Comparison of ENCODE assay signal across 8 cellular contexts in the genomic region with DNA sequence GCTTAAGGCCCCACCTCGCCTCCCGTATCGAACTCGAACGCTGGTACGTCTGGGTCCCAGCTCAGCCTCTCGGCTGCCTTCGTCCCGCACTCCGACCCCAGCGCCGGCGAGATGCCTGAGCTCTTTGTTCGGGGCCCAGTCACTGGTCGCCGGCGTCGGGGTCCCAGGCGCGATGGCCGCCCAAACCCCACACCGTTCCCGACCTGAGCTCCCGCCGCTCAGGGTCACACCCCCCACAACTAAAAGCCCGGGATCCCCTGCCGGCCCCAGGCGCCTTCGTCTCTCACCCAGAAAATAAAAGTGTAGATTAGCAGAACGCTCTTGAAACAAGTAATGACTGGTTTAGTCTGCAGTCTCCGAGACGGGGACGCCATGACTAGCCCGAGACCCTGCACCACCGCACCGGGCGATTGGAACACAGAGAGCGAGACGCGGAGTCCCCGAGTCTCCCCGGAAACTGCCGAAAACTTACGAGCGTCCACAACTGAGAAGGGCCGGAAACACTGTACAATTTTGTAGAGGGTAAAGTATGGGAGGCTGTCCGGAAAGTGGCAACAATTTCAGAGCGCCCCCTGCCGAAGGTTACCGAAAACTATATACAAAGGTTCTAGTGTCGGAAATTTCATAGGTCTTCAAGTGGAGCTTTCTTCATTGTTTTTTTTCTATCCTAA. TPM values are rescaled to one million over a fixed set of nuclear protein-coding genes. Genes with fewer than 3 reads are reported as not detected.
DNase-seq lines count a peak whose midpoint lies in the region; ATAC-seq and TF ChIP-seq lines count a peak whose summit lies in the region.

Gene TSPAN6 (minus strand): TSS at position 486 of the 671 bp plus-strand sequence. CDS start 112 bp downstream, at position 374.

- no peak within 1 kb of the TSS for H3K27ac Mint-ChIP-seq in natural killer cell treated with Interleukin-12 subunit alpha and Interleukin-12 subunit beta and Interleukin-15 and Interleukin-18, amount 100 ng/mL, for 72 hours

- TF ChIP-seq CTCF in AG04450 (IDR thresholded peaks at IDR 0.05; ENCODE audit: low read depth, low read length) (peak; percentile 60), foreskin fibroblast (IDR thresholded peaks at IDR 0.05; ENCODE audit: low read depth, low read length) (peak; percentile 53)

- no peaks in the 10 kb centered on the region for H3K36me3 Mint-ChIP-seq in natural killer cell treated with Interleukin-12 subunit alpha and Interleukin-12 subunit beta and Interleukin-15 and Interleukin-18, amount 100 ng/mL, for 72 hours

- H3K27me3 ChIP-seq in AG04450 (ENCODE audit: control insufficient read depth, insufficient read depth, low read length) = no peaks in the 10 kb centered on the region

- H3K4me3 ChIP-seq in AG04450 (ENCODE audit: low read depth, low read length) (peak within 1 kb of the TSS; percentile 70), foreskin fibroblast (ENCODE audit: low read depth in 1 of 2, low read length in 2 of 2) (peak within 1 kb of the TSS; percentile 68 to 72)

- POLR2A ChIA-PET in AG04450 (lab: Yijun Ruan, JAX) = interaction anchor here (0.7 to 1.7 kb wide), 2 partner anchors 9 to 13 kb away, joined by 3 to 11 read pairs; no protein-coding TSS in a partner anchor

- peaks cover 3 to 8% of the 10 kb centered on the region in 2 donors for H3K4me1 Mint-ChIP-seq in natural killer cell treated with Interleukin-12 subunit alpha and Interleukin-12 subunit beta and Interleukin-15 and Interleukin-18, amount 100 ng/mL, for 72 hours (ENCODE audit: low read depth in 2 of 2)

- DNase-seq in AG04450 (ENCODE audit: low read depth, low spot score) = peak; percentile 57
- DNase-seq in OCI-M2 (lab: John Stamatoyannopoulos, UW; ENCODE audit: unreplicated experiment) = peak; percentile 43
- DNase-seq in activated effector memory CD4-positive, alpha-beta T cell treated with Interleukin-2 at 50 U/mL for 16 hours = peak; percentile 59
- DNase-seq in foreskin fibroblast = peak; percentile 72 to 90
- DNase-seq in natural killer cell treated with Interleukin-12 subunit alpha and Interleukin-12 subunit beta and Interleukin-15 and Interleukin-18, amount 100 ng/mL, for 72 hours (ENCODE audit: low spot score) = no peak
- DNase-seq in stimulated activated naive CD4-positive, alpha-beta T cell (lab: John Stamatoyannopoulos, UW) = peak; percentile 58 to 79 (median 70)

- H3K4me3 Mint-ChIP-seq in natural killer cell treated with Interleukin-12 subunit alpha and Interleukin-12 subunit beta and Interleukin-15 and Interleukin-18, amount 100 ng/mL, for 72 hours = peak within 1 kb of the TSS; percentile 70

- H3K9me3 ChIP-seq in AG04450 (ENCODE audit: control insufficient read depth, insufficient read depth, low read length) = no peaks in the 10 kb centered on the region

- peak; percentile 98 for ATAC-seq in GM19043 (IDR thresholded peaks at IDR 0.05; ENCODE audit: low read depth, unreplicated experiment)
- peak; percentile 95 for ATAC-seq in HG03520 (IDR thresholded peaks at IDR 0.05; ENCODE audit: unreplicated experiment)
- peak; percentile 76 to 80 for ATAC-seq in natural killer cell treated with Interleukin-12 subunit alpha and Interleukin-12 subunit beta and Interleukin-15 and Interleukin-18, amount 100 ng/mL, for 72 hours

- CTCF ChIA-PET in AG04450 (lab: Charles Lee) = interaction anchor here (1.0 to 4.0 kb wide), 16 partner anchors 9 to 132 kb away, joined by 3 to 49 read pairs (median 6); no protein-coding TSS in a partner anchor

- no peak within 1 kb of the TSS for H3K27ac ChIP-seq in AG04450 (ENCODE audit: low read depth, low read length)

- no peaks in the 10 kb centered on the region for H3K9me3 Mint-ChIP-seq in natural killer cell treated with Interleukin-12 subunit alpha and Interleukin-12 subunit beta and Interleukin-15 and Interleukin-18, amount 100 ng/mL, for 72 hours

- peaks cover 22 to 29% of the 10 kb centered on the region in 2 donors for H3K27me3 Mint-ChIP-seq in natural killer cell treated with Interleukin-12 subunit alpha and Interleukin-12 subunit beta and Interleukin-15 and Interleukin-18, amount 100 ng/mL, for 72 hours

RNA-seq across cellular contexts. Expression of gene TSPAN6, which starts in this region (rescaled TPM):
- 38.4 and 49.1 TPM in 2 replicates for polyA plus RNA-seq in AG04450 (2011; rRNA removed)
- 11.9 and 19.9 TPM in 2 replicates for polyA minus RNA-seq in AG04450 (2011; rRNA and poly(A)+ RNA removed)
- total RNA-seq in natural killer cell treated with Interleukin-12 subunit alpha and Interleukin-12 subunit beta and Interleukin-15 and Interleukin-18, amount 100 ng/mL, for 72 hours = not detected

Comparison
In these comparisons a context has a peak if more than half of its experiments do, and no peak if none do; other contexts are left out.
1. Peak in ATAC-seq in natural killer cell treated with Interleukin-12 subunit alpha and Interleukin-12 subunit beta and Interleukin-15 and Interleukin-18, amount 100 ng/mL, for 72 hours; RNA of the gene not detected or under 1 TPM.